ENCODE assay signal across 15 cellular contexts in the genomic region with DNA sequence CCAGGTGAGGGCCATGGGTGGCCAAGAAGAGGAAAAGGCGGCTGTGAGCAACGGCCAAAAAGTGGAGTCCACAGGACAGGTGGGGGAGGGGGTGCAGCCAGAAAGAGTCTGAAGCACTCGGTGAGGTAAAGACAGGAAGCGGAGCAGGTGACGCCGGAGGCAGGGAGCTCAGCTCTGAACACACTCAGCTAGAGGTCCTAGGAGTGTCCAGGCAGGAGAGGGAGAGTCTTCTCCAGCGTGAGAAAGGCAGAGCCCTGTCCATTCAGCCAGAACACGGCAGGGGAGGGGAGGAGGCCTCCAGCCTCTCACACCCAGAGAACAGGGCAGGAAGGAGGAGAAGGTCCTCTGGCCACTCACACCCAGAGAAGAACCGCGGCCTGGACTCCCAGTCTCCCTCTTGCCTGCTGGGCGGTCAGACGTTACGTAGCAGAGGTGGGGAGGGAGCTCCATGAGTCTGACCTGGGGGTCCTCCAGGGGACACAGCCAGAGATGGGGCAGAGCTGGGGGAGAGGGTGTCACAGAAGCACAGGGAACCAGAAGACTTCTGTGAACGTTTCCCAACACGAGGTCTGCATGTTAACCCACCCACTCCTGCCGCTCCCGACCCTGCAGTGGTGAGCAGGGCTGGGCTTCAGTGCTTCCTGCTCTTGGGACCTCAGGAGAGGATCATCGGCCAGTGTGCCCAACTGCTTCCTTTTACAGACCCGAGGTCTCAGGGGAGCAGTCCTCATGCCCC.
A peak's percentile ranks its signal among the peaks of the same experiment; 100 is the strongest.
DNase-seq lines count a peak whose midpoint lies in the region; ATAC-seq, FAIRE-seq and TF ChIP-seq lines count a peak whose summit lies in the region.
"Had no signal": no experiment of that assay in that cellular context is flagged by ENCODE, and none has a peak within 500 bp of the region (broad histone marks: within the 10 kb centered on the region; RNA-seq: fewer than 3 reads in every experiment).

No MANE protein-coding gene starts in this region.

- intact Hi-C loops in aorta (cut with DNase I): no loop called here

- no peak for FAIRE-seq in H1 (lab: Jason Lieb, UNC)
- FAIRE-seq: GM12891 had no signal

- TF ChIP-seq POLR2A in H1 (IDR thresholded peaks at IDR 0.05; ENCODE audit: control extremely low read depth in 1 of 2, low read depth in 2 of 2, low read length in 2 of 2): no peak

- H3K27me3 ChIP-seq in H1 (replicated peaks in 1 of 4; ENCODE audit: control insufficient read depth in 3 of 4, extremely low read depth in 1 of 4, insufficient read depth in 3 of 4, low read length in 3 of 4) (no peaks in the 10 kb centered on the region), mesenchymal stem cell (ENCODE audit: control insufficient read depth in 1 of 2, insufficient read depth in 1 of 2, low read length in 2 of 2) (no peaks in the 10 kb centered on the region), aorta (ENCODE audit: control insufficient read depth in 1 of 2, insufficient read depth in 2 of 2, low read length in 1 of 2) (no peaks in the 10 kb centered on the region)

- H4K20me1 ChIP-seq in H1 (replicated peaks in 1 of 2; ENCODE audit: control insufficient read depth in 1 of 2, insufficient read depth in 2 of 2, low read length in 2 of 2): peaks cover 0 to 4% of the 10 kb centered on the region in 2 experiments

- H3K36me3 ChIP-seq in H1 (ENCODE audit: control insufficient read depth in 2 of 4, insufficient read depth in 4 of 4, low read length in 3 of 4): no peaks in the 10 kb centered on the region; a peak in 1 of 8 replicates
- H3K36me3 ChIP-seq in mesenchymal stem cell (ENCODE audit: control insufficient read depth in 1 of 2, insufficient read depth in 2 of 2, low read depth in 1 of 2, low read length in 2 of 2): peaks cover 59 to 70% of the 10 kb centered on the region in 2 experiments
- H3K36me3 ChIP-seq in aorta (ENCODE audit: control insufficient read depth in 1 of 2, insufficient read depth in 2 of 2, low read length in 1 of 2): peaks cover 0 to 2% of the 10 kb centered on the region in 2 donors

- H3K4me3 ChIP-seq in H1 (ENCODE audit: extremely low read depth in 1 of 4, insufficient read depth in 2 of 4, low read depth in 3 of 4, low read length in 4 of 4) (no peak overlapping the region), mesenchymal stem cell (ENCODE audit: insufficient read depth in 1 of 2, low read depth in 1 of 2, low read length in 2 of 2) (no peak overlapping the region), aorta (ENCODE audit: low read length in 2 of 2) (no peak overlapping the region)

- 85% methylated on average over 10 of the region's 19 CpGs; no CpG with 5 or more reads in 1 of the 2 experiments for WGBS in H1 (ENCODE audit: extremely low coverage in 1 of 2, insufficient coverage in 1 of 2, insufficient read length in 1 of 2, insufficient replicate concordance in 2 of 2, low coverage in 1 of 2, low lambda C conversion rate in 2 of 2, missing lambda C conversion rate in 1 of 2), 2 experiments
- WGBS in mesenchymal stem cell: 87% methylated on average over 19 of the region's 19 CpGs
- WGBS in aorta, 2 donors: 68 to 73% methylated on average over 19 of the region's 19 CpGs

- TF ChIP-seq RAD21 in H1 (IDR thresholded peaks at IDR 0.05 in 1 of 2, conservative IDR thresholded peaks at IDR 0.05 in 1 of 2; ENCODE audit: low read depth in 2 of 2, low read length in 2 of 2): no peak

- peak; percentile 31 for ATAC-seq in stimulated activated naive CD8-positive, alpha-beta T cell treated with anti-CD3 and anti-CD28 coated beads, Interleukin-15, amount 100 ng/mL, for 72 hours
- ATAC-seq in stimulated activated naive CD8-positive, alpha-beta T cell treated with anti-CD3 and anti-CD28 coated beads, Interleukin-15, Interleukin-2, amounts not matched to agents 100 U/mL and 50 U/mL, for 24 hours: no peak
- ATAC-seq in aorta (ENCODE audit: low FRiP score) (no peak), HG03175 (IDR thresholded peaks at IDR 0.05; ENCODE audit: unreplicated experiment) (no peak), HG03196 (IDR thresholded peaks at IDR 0.05; ENCODE audit: unreplicated experiment) (no peak)
- ATAC-seq: activated CD4-positive, alpha-beta T cell treated with anti-CD3 and anti-CD28 coated beads for 36 hours had no signal

- H3K9me3 Mint-ChIP-seq in stimulated activated naive CD8-positive, alpha-beta T cell treated with anti-CD3 and anti-CD28 coated beads, Interleukin-15, amount 100 ng/mL, for 72 hours: no peaks in the 10 kb centered on the region
- H3K9me3 Mint-ChIP-seq: activated T-cell treated with anti-CD3 and anti-CD28 coated beads, Interleukin-2, amount 50 U/mL, for 24 hours had no signal

- CTCF ChIA-PET in H1 (lab: Charles Lee; ENCODE audit: partially characterized antibody): interaction anchor here (0.7 to 0.8 kb wide), 2 partner anchors 16 to 32 kb away, joined by 4 read pairs; no protein-coding TSS in a partner anchor

- peak overlapping the region in 1 of 2 donors; percentile 15 for H3K27ac Mint-ChIP-seq in stimulated activated naive CD8-positive, alpha-beta T cell treated with anti-CD3 and anti-CD28 coated beads, Interleukin-15, amount 100 ng/mL, for 72 hours
- H3K27ac Mint-ChIP-seq: activated CD4-positive, alpha-beta T cell treated with anti-CD3 and anti-CD28 coated beads for 36 hours had no signal

- H3K4me2 ChIP-seq in H1 (ENCODE audit: insufficient read depth in 1 of 2, low read depth in 2 of 2, low read length in 2 of 2) (no peak overlapping the region), mesenchymal stem cell (ENCODE audit: low read length, poor library complexity, severe bottlenecking) (no peak overlapping the region)

- no peaks in the 10 kb centered on the region for H3K23me2 ChIP-seq in H1 (ENCODE audit: low read depth, low read length)

- H2AFZ ChIP-seq in H1 (ENCODE audit: low read length) (no peak overlapping the region), mesenchymal stem cell (ENCODE audit: low read depth, low read length) (no peak overlapping the region)

- TF ChIP-seq EP300 in H1 (IDR thresholded peaks at IDR 0.05; ENCODE audit: borderline replicate concordance in 1 of 2, low read depth in 2 of 2, low read length in 2 of 2): no peak

- H3K18ac ChIP-seq in H1 (ENCODE audit: extremely low read depth, low read length) (no peak overlapping the region), mesenchymal stem cell (ENCODE audit: low read depth in 1 of 2, low read length in 2 of 2) (peak overlapping the region in 1 of 2 experiments; percentile 29)

- no peak overlapping the region for H2BK12ac ChIP-seq in H1 (ENCODE audit: low read depth, low read length)
- no peak overlapping the region for H2BK12ac ChIP-seq in mesenchymal stem cell (ENCODE audit: low read length in 2 of 2)

- peak overlapping the region; percentile 16; the same call in 1 of the 2 replicates for H4K8ac ChIP-seq in H1 (ENCODE audit: extremely low read depth, insufficient read depth, low read length)
- H4K8ac ChIP-seq in mesenchymal stem cell (ENCODE audit: low read length): no peak overlapping the region

- H2BK15ac ChIP-seq in H1 (ENCODE audit: low read length) (no peak overlapping the region), mesenchymal stem cell (ENCODE audit: low read depth, poor library complexity, severe bottlenecking) (no peak overlapping the region)

- no peak overlapping the region for H2BK5ac ChIP-seq in H1 (ENCODE audit: low read depth, low read length)
- peak overlapping the region; percentile 22 for H2BK5ac ChIP-seq in mesenchymal stem cell (ENCODE audit: low read depth, low read length, poor library complexity, severe bottlenecking)

- H3K27me3 Mint-ChIP-seq in stimulated activated naive CD8-positive, alpha-beta T cell treated with anti-CD3 and anti-CD28 coated beads, Interleukin-15, amount 100 ng/mL, for 72 hours: no peaks in the 10 kb centered on the region
- H3K27me3 Mint-ChIP-seq: activated CD4-positive, alpha-beta T cell treated with anti-CD3 and anti-CD28 coated beads for 36 hours; activated T-cell treated with anti-CD3 and anti-CD28 coated beads, Interleukin-2, amount 50 U/mL, for 24 hours had no signal

- H3K9me3 ChIP-seq in H1 (ENCODE audit: insufficient read depth in 2 of 2, low read depth in 1 of 2, low read length in 1 of 2) (no peaks in the 10 kb centered on the region), mesenchymal stem cell (ENCODE audit: control insufficient read depth, low read length) (no peaks in the 10 kb centered on the region), aorta (ENCODE audit: control insufficient read depth, low read length) (no peaks in the 10 kb centered on the region)

- POLR2A ChIA-PET in H1 (lab: Charles Lee; ENCODE audit: partially characterized antibody): no interaction called here

- no peak overlapping the region for H2AK5ac ChIP-seq in H1 (ENCODE audit: low read depth, low read length)
- peak overlapping the region; percentile 78 for H2AK5ac ChIP-seq in mesenchymal stem cell (ENCODE audit: low read length, severe bottlenecking)

- H4K5ac ChIP-seq in H1 (ENCODE audit: insufficient read length, low read depth, low read length): no peak overlapping the region

- H3K14ac ChIP-seq in H1 (ENCODE audit: insufficient read length) (no peak overlapping the region), mesenchymal stem cell (ENCODE audit: low read length in 2 of 2) (no peak overlapping the region)

- H3K9ac ChIP-seq in H1 (replicated peaks in 1 of 4; ENCODE audit: extremely low read depth in 1 of 4, low read depth in 3 of 4, low read length in 3 of 4) (no peak overlapping the region), mesenchymal stem cell (ENCODE audit: low read length) (no peak overlapping the region)

- H3K4me1 Mint-ChIP-seq in stimulated activated naive CD8-positive, alpha-beta T cell treated with anti-CD3 and anti-CD28 coated beads, Interleukin-15, amount 100 ng/mL, for 72 hours: peaks cover 8% of the 10 kb centered on the region
- H3K4me1 Mint-ChIP-seq: activated CD4-positive, alpha-beta T cell treated with anti-CD3 and anti-CD28 coated beads for 36 hours had no signal

- H3K56ac ChIP-seq in H1 (replicated peaks; ENCODE audit: insufficient read length, low read depth, low read length): no peak overlapping the region

- no peak overlapping the region; the same call in 1 of the 2 replicates for H3K27ac ChIP-seq in H1 (ENCODE audit: low read depth, low read length)
- peak overlapping the region; percentile 57 for H3K27ac ChIP-seq in mesenchymal stem cell (ENCODE audit: low read length, poor library complexity, severe bottlenecking)
- H3K27ac ChIP-seq in aorta (ENCODE audit: low read depth in 1 of 2, low read length in 2 of 2): peak overlapping the region; percentile 4 to 29

- TF ChIP-seq CTCF in H1 (IDR thresholded peaks at IDR 0.05; ENCODE audit: control extremely low read depth in 1 of 3, insufficient read depth in 1 of 3, low read depth in 1 of 3, low read length in 3 of 3): no peak

- no peak overlapping the region for H2BK20ac ChIP-seq in H1 (ENCODE audit: low read length)

- no peak overlapping the region for H2BK120ac ChIP-seq in H1 (replicated peaks; ENCODE audit: low read depth, low read length)
- no peak overlapping the region for H2BK120ac ChIP-seq in mesenchymal stem cell (ENCODE audit: low read depth, low read length)

- H4K91ac ChIP-seq in H1 (replicated peaks; ENCODE audit: insufficient read length, low read length) (no peak overlapping the region), mesenchymal stem cell (ENCODE audit: low read length) (no peak overlapping the region)

- H3K4me1 ChIP-seq in H1 (replicated peaks in 1 of 4; ENCODE audit: control insufficient read depth in 3 of 4, insufficient read depth in 4 of 4, low read length in 3 of 4) (peaks cover 0 to 13% (median 1%) of the 10 kb centered on the region in 4 experiments; a peak in 1 of 7 replicates), mesenchymal stem cell (ENCODE audit: control insufficient read depth, insufficient read depth, low read depth, low read length) (peaks cover 29% of the 10 kb centered on the region), aorta (ENCODE audit: control insufficient read depth in 1 of 2, insufficient read depth in 2 of 2, low read length in 2 of 2) (no peaks in the 10 kb centered on the region)

- H3K4me3 Mint-ChIP-seq in stimulated activated naive CD8-positive, alpha-beta T cell treated with anti-CD3 and anti-CD28 coated beads, Interleukin-15, amount 100 ng/mL, for 72 hours: no peak overlapping the region
- H3K4me3 Mint-ChIP-seq: activated CD4-positive, alpha-beta T cell treated with anti-CD3 and anti-CD28 coated beads for 36 hours; activated T-cell treated with anti-CD3 and anti-CD28 coated beads, Interleukin-2, amount 50 U/mL, for 24 hours had no signal

- DNase-seq in stimulated activated naive CD8-positive, alpha-beta T cell treated with anti-CD3 and anti-CD28 coated beads, Interleukin-15, amount 100 ng/mL, for 72 hours: no peak
- no peak for DNase-seq in stimulated activated naive CD8-positive, alpha-beta T cell treated with anti-CD3 and anti-CD28 coated beads, Interleukin-15, Interleukin-2, amounts not matched to agents 100 U/mL and 50 U/mL, for 24 hours
- DNase-seq in H1 (ENCODE audit: low read depth in 1 of 2, low spot score in 2 of 2) (no peak), mesenchymal stem cell (no peak), aorta (no peak), SKM-1 treated with dmso at 0.1 percent for 144 hours (lab: John Stamatoyannopoulos, UW; ENCODE audit: unreplicated experiment) (no peak)
- DNase-seq: activated CD4-positive, alpha-beta T cell treated with anti-CD3 and anti-CD28 coated beads for 36 hours; activated T-cell treated with anti-CD3 and anti-CD28 coated beads, Interleukin-2, amount 50 U/mL, for 24 hours; effector CD8-positive, alpha-beta T cell; glutamatergic neuron; NCI-H2171; occipital lobe had no signal

- H3K23ac ChIP-seq in H1 (ENCODE audit: insufficient read length): no peak overlapping the region
- H3K23ac ChIP-seq in mesenchymal stem cell (ENCODE audit: low read length in 2 of 2): no peak overlapping the region

- H3K4ac ChIP-seq in H1 (replicated peaks; ENCODE audit: insufficient read length, low read depth, low read length) (no peak overlapping the region), mesenchymal stem cell (ENCODE audit: low read depth in 1 of 2, low read length in 2 of 2) (no peak overlapping the region)

- H3K79me2 ChIP-seq in H1 (ENCODE audit: control insufficient read depth in 1 of 2, insufficient read depth in 2 of 2, low read length in 2 of 2): no peaks in the 10 kb centered on the region

- H3K79me1 ChIP-seq in H1 (ENCODE audit: low read depth, low read length): no peaks in the 10 kb centered on the region
- H3K79me1 ChIP-seq in mesenchymal stem cell (replicated peaks; ENCODE audit: low read length, poor library complexity, severe bottlenecking): peaks cover 41% of the 10 kb centered on the region
